ENCODE assay signal across 8 cellular contexts in the genomic region with DNA sequence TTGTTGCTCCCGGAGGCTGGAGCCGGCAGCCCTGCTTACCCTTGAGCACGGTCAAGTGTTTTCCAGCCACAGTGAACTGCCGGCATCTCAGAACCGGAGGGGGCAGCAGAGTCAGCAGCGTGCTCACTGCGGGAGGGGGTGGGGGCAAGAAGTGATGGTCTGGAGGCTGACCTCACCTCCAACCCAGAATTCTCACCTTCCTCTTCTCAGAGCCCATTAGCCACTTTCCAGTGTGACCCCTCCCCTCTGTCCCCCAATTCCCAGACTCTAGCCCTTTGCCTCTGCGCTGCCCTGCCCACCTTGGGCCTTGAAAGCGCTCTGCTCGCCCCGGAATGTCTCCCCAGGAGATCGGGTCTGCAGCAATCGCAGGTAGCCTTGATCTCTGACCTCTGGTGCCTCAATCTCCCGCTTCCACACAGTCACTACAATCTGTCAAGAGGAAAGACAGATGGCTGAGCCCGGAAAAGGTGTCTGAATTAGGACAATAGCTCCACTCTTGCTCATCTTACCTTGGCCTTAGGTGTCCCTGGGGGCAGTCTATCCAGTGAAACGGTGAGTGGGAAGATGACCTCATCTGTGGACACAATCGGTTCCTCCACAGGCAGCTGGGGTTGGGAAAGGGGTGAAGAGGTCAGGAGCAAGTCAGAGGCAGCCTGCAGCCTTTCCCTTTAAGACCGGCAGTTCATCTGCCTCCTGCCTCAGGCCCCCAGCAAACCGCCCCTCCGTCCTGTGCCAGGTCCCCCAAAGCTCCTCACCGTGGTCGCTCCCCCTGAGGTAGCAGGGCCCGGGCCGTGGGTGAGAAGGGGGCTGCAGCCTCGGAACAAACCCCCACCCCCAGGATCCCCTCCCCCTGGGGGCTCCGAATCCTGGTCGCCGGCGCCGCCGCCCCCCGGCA. TPM values are rescaled to one million over a fixed set of nuclear protein-coding genes. Genes with fewer than 3 reads are reported as not detected.
A peak's percentile ranks its signal among the peaks of the same experiment; 100 is the strongest.
DNase-seq lines count a peak whose midpoint lies in the region; ATAC-seq and TF ChIP-seq lines count a peak whose summit lies in the region.

No MANE protein-coding gene starts in this region.

- H3K4me3 Mint-ChIP-seq in CD14-positive monocyte (peak overlapping the region; percentile 78 to 91), WTC11 (peak overlapping the region; percentile 75)

- H3K27me3 Mint-ChIP-seq in CD14-positive monocyte (ENCODE audit: low read depth in 3 of 3) = peaks cover under 1 to 11% (median 10%) of the 10 kb centered on the region in 3 donors
- H3K27me3 Mint-ChIP-seq in WTC11 (ENCODE audit: low read depth) = no peaks in the 10 kb centered on the region

- peaks cover 50% of the 10 kb centered on the region for H3K4me1 Mint-ChIP-seq in CD14-positive monocyte
- H3K4me1 Mint-ChIP-seq in WTC11 = peaks cover 33% of the 10 kb centered on the region

- peak overlapping the region; percentile 75 to 92 (median 83) for H3K27ac Mint-ChIP-seq in CD14-positive monocyte
- peak overlapping the region; percentile 87 for H3K27ac Mint-ChIP-seq in WTC11

- ATAC-seq in HG02759 (IDR thresholded peaks at IDR 0.05; ENCODE audit: unreplicated experiment) (peak; percentile 16), WTC11 (peak; percentile 13), omental fat pad (ENCODE audit: low FRiP score) (peak; percentile 77), HG03442 (IDR thresholded peaks at IDR 0.05; ENCODE audit: unreplicated experiment) (no peak)

- no peaks in the 10 kb centered on the region for H3K9me3 Mint-ChIP-seq in CD14-positive monocyte
- no peaks in the 10 kb centered on the region for H3K9me3 Mint-ChIP-seq in WTC11

- peak; percentile 62 for DNase-seq in CD14-positive monocyte (ENCODE audit: low spot score)
- no peak for DNase-seq in WTC11 (ENCODE audit: low spot score)
- DNase-seq in foreskin melanocyte = peak; percentile 23
- peak; percentile 70 for DNase-seq in omental fat pad (ENCODE audit: low spot score)
- no peak for DNase-seq in KBM-7
- DNase-seq in NCI-H1092 treated with DMSO at 0.1 percent for 48 hours (lab: John Stamatoyannopoulos, UW) = no peak

- H3K36me3 Mint-ChIP-seq in CD14-positive monocyte (peaks cover 38 to 51% of the 10 kb centered on the region in 2 donors), WTC11 (peaks cover 21% of the 10 kb centered on the region)

- intact Hi-C loops in CD14-positive monocyte (cut with micrococcal nuclease) = no loop called here

- POLR2A ChIA-PET in WTC11 (lab: Charles Lee) = interaction anchor here (0.5 to 0.6 kb wide), 2 partner anchors 9 to 308 kb away, joined by 3 read pairs; a partner anchor contains a TSS

- no peak for TF ChIP-seq CTCF in CD14-positive monocyte (IDR thresholded peaks at IDR 0.05)
- TF ChIP-seq CTCF in WTC11 (IDR thresholded peaks at IDR 0.05) = no peak
- no peak for TF ChIP-seq CTCF in omental fat pad (IDR thresholded peaks at IDR 0.05)

- CTCF ChIA-PET in WTC11 (lab: Charles Lee) = interaction anchor here (0.6 to 1.8 kb wide), 6 partner anchors 9 to 60 kb away, joined by 3 to 6 read pairs (median 4); a partner anchor contains a TSS

- in situ Hi-C loops in KBM-7 (cut with MboI; ENCODE audit: low pct_unique_long_range_greater_than_20kb, low sequenced_read_pairs) = no loop called here

TF ChIP-seq in WTC11, 78 proteins besides CTCF, POLR2A, EP300 and RAD21:
- TF ChIP-seq TP53 (CRISPR knock-in tag; IDR thresholded peaks at IDR 0.05) (no peak), CBFB (CRISPR knock-in tag; IDR thresholded peaks at IDR 0.05; ENCODE audit: low read depth) (no peak), JAZF1 (CRISPR knock-in tag; IDR thresholded peaks at IDR 0.05) (no peak), TEAD1 (CRISPR knock-in tag; IDR thresholded peaks at IDR 0.05) (no peak), FOXP1 (CRISPR knock-in tag; IDR thresholded peaks at IDR 0.05; ENCODE audit: borderline replicate concordance) (no peak)
- TF ChIP-seq, protein P1, sequence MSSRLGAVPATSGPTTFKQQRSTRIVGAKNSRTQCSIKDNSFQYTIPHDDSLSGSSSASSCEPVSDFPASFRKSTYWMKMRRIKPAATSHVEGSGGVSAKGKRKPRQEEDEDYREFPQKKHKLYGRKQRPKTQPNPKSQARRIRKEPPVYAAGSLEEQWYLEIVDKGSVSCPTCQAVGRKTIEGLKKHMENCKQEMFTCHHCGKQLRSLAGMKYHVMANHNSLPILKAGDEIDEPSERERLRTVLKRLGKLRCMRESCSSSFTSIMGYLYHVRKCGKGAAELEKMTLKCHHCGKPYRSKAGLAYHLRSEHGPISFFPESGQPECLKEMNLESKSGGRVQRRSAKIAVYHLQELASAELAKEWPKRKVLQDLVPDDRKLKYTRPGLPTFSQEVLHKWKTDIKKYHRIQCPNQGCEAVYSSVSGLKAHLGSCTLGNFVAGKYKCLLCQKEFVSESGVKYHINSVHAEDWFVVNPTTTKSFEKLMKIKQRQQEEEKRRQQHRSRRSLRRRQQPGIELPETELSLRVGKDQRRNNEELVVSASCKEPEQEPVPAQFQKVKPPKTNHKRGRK (CRISPR knock-in tag; IDR thresholded peaks at IDR 0.05; ENCODE audit: borderline replicate concordance) = no peak
- TF ChIP-seq, protein P2, sequence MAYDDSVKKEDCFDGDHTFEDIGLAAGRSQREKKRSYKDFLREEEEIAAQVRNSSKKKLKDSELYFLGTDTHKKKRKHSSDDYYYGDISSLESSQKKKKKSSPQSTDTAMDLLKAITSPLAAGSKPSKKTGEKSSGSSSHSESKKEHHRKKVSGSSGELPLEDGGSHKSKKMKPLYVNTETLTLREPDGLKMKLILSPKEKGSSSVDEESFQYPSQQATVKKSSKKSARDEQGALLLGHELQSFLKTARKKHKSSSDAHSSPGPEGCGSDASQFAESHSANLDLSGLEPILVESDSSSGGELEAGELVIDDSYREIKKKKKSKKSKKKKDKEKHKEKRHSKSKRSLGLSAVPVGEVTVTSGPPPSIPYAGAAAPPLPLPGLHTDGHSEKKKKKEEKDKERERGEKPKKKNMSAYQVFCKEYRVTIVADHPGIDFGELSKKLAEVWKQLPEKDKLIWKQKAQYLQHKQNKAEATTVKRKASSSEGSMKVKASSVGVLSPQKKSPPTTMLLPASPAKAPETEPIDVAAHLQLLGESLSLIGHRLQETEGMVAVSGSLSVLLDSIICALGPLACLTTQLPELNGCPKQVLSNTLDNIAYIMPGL (CRISPR knock-in tag; IDR thresholded peaks at IDR 0.05) = no peak
- TF ChIP-seq, protein P3, sequence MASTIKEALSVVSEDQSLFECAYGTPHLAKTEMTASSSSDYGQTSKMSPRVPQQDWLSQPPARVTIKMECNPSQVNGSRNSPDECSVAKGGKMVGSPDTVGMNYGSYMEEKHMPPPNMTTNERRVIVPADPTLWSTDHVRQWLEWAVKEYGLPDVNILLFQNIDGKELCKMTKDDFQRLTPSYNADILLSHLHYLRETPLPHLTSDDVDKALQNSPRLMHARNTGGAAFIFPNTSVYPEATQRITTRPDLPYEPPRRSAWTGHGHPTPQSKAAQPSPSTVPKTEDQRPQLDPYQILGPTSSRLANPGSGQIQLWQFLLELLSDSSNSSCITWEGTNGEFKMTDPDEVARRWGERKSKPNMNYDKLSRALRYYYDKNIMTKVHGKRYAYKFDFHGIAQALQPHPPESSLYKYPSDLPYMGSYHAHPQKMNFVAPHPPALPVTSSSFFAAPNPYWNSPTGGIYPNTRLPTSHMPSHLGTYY (CRISPR knock-in tag; IDR thresholded peaks at IDR 0.05) = no peak
- TF ChIP-seq, protein P4, sequence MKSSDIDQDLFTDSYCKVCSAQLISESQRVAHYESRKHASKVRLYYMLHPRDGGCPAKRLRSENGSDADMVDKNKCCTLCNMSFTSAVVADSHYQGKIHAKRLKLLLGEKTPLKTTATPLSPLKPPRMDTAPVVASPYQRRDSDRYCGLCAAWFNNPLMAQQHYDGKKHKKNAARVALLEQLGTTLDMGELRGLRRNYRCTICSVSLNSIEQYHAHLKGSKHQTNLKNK (CRISPR knock-in tag; IDR thresholded peaks at IDR 0.05) = no peak

RNA-seq across cellular contexts. Expression of a gene that starts 0.9 kb away (rescaled TPM):
- polyA plus RNA-seq in CD14-positive monocyte = 1 to 10 TPM; 1.0 to 1.6 TPM
- total RNA-seq in WTC11 (2021) = 25.0 to 28.0 TPM (median 25.1 TPM) in 3 replicates
- total RNA-seq in omental fat pad = 10 to 100 TPM in 2 of 4 donors, 1 to 10 TPM in 2; 5.7 to 13.2 (median 10.6) TPM

RNA-seq across cellular contexts. Expression of a gene that starts 8.9 kb away (rescaled TPM):
- polyA plus RNA-seq in CD14-positive monocyte = 100 to 1,000 TPM; 621 to 754 TPM
- total RNA-seq in WTC11 (2021) = 199 to 235 TPM (median 227 TPM) in 3 replicates
- 100 to 1,000 TPM; 183 to 194 (median 184) TPM for total RNA-seq in omental fat pad

RNA-seq across cellular contexts. Expression of a gene that starts 10.8 kb away (rescaled TPM):
- polyA plus RNA-seq in CD14-positive monocyte = not detected
- total RNA-seq in WTC11 (2021) (8.1 to 10.3 TPM (median 8.9 TPM) in 3 replicates), omental fat pad (1 to 10 TPM in 2 of 4 donors, under 1 TPM in 2; 0.75 to 2.2 (median 1.1) TPM)

RNA-seq across cellular contexts. Expression of a gene that starts 19.6 kb away (rescaled TPM):
- not detected for polyA plus RNA-seq in CD14-positive monocyte
- total RNA-seq in WTC11 (2021) (52.1 to 63.9 TPM (median 63.0 TPM) in 3 replicates), omental fat pad (under 1 TPM in 1 of 4 donors, not detected in 3; 0.48 TPM)

RNA-seq across cellular contexts. Expression of a gene that starts 20.1 kb away (rescaled TPM):
- polyA plus RNA-seq in CD14-positive monocyte = under 1 TPM in 1 of 2 donors, not detected in 1; 0.39 TPM
- total RNA-seq in WTC11 (2021) (5.2 to 7.6 TPM (median 5.5 TPM) in 3 replicates), omental fat pad (1 to 10 TPM in 1 of 4 donors, under 1 TPM in 3; 0.28 to 1.7 (median 0.85) TPM)

Comparison
In these comparisons a context has a peak if more than half of its experiments do, and no peak if none do; other contexts are left out.
1. DNase-seq: peak in CD14-positive monocyte (single experiment), foreskin melanocyte (single experiment) and omental fat pad (single experiment); none in WTC11 (single experiment), KBM-7 (single experiment) and NCI-H1092 treated with DMSO at 0.1 percent for 48 hours (single experiment).